In genomic region chr16:68361485-68361884, GRCh38 we compare ENCODE assay signal across 1 cellular context.
TF ChIP-seq lines count a peak whose summit lies in the region.

No MANE protein-coding gene starts in this region.

TF ChIP-seq in K562, 482 proteins besides CTCF, POLR2A, EP300 and RAD21:
- TF ChIP-seq POLR2G (IDR thresholded peaks at IDR 0.05; ENCODE audit: low read depth, low read length) (peak; percentile 68), POLR2AphosphoS5 (IDR thresholded peaks at IDR 0.05; ENCODE audit: control insufficient read depth, insufficient read depth, low read depth, low read length) (no peak)
